In the genomic region with DNA sequence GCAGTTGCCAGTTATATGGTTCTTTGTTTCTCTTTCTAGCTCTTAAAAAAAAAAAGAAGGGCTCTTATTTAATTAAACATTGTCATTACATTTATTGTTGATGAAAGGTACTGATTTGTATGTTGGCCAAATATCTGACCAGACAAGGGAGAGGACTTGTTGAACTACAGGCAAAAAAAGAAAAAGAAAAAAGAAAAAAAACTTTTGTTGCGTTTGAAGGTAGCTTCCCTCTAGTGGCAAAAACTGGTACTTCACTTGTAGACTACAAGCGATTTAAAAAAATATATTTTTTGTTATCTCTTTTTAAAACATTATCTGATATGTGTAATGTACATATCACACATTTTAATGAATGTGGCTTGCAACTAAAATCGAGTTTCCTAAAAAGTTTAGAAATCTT, we compare ENCODE assay signal across 1 cellular context.
TF ChIP-seq lines count a peak whose summit lies in the region.

No MANE protein-coding gene starts in this region.

TF ChIP-seq in H1, 55 proteins besides CTCF, POLR2A, EP300 and RAD21 (continued from another document):
- TF ChIP-seq CHD7 (IDR thresholded peaks at IDR 0.05; ENCODE audit: insufficient replicate concordance, low read length): peak; percentile 46
